27 cellular contexts compared by ENCODE assay signal in genomic region chr19:45128109-45128508, GRCh38. TPM values are rescaled to one million over a fixed set of nuclear protein-coding genes. Genes with fewer than 3 reads are reported as not detected.
"Had no signal": no experiment of that assay in that cellular context is flagged by ENCODE, and none has a peak within 500 bp of the region (broad histone marks: within the 10 kb centered on the region; RNA-seq: fewer than 3 reads in every experiment).

No MANE protein-coding gene starts in this region.

- H3K4me3 ChIP-seq: adrenal gland, skin epidermis, testis, transverse colon had no signal

- H3K27ac Mint-ChIP-seq: activated CD4-positive, alpha-beta memory T cell treated with anti-CD3 and anti-CD28 coated beads for 36 hours; activated naive CD8-positive, alpha-beta T cell treated with anti-CD3 and anti-CD28 coated beads for 36 hours; nephron; T-helper 17 cell had no signal

- DNase-seq: activated CD4-positive, alpha-beta memory T cell treated with anti-CD3 and anti-CD28 coated beads for 36 hours; activated CD4-positive, alpha-beta T cell treated with anti-CD3 and anti-CD28 coated beads for 48 hours; activated CD8-positive, alpha-beta memory T cell treated with anti-CD3 and anti-CD28 coated beads, Interleukin-2, amount 50 U/mL, for 48 hours; activated naive CD4-positive, alpha-beta T cell; activated naive CD8-positive, alpha-beta T cell treated with anti-CD3 and anti-CD28 coated beads for 36 hours; activated T-cell treated with anti-CD3 and anti-CD28 coated beads, Interleukin-2, amount 50 U/mL, for 48 hours; head of caudate nucleus; hippocampal formation; left cardiac atrium; mammary epithelial cell; stimulated activated CD4-positive, alpha-beta T cell treated with anti-CD3 and anti-CD28 coated beads, Interleukin-12 subunit alpha, Interleukin-12 subunit beta, amount 100 ng/mL, for 4 hours; stimulated activated CD4-positive, alpha-beta T cell treated with anti-CD3 and anti-CD28 coated beads, Interleukin-4, amount 100 ng/mL, for 1 hour; stimulated activated naive CD8-positive, alpha-beta T cell treated with anti-CD3 and anti-CD28 coated beads, Interleukin-15, Interleukin-2, amounts not matched to agents 100 U/mL and 50 U/mL, for 24 hours; T-helper 17 cell; T1000; testis; transverse colon; WERI-Rb-1 had no signal

- H3K27me3 Mint-ChIP-seq: activated CD4-positive, alpha-beta memory T cell treated with anti-CD3 and anti-CD28 coated beads for 36 hours; activated naive CD8-positive, alpha-beta T cell treated with anti-CD3 and anti-CD28 coated beads for 36 hours; T-helper 17 cell had no signal

- H3K27ac ChIP-seq: neutrophil, skin epidermis, testis, transverse colon, WERI-Rb-1 had no signal

- H3K36me3 ChIP-seq: adrenal gland, transverse colon, WERI-Rb-1 had no signal

- H3K4me3 Mint-ChIP-seq: activated CD4-positive, alpha-beta memory T cell treated with anti-CD3 and anti-CD28 coated beads for 36 hours; activated naive CD8-positive, alpha-beta T cell treated with anti-CD3 and anti-CD28 coated beads for 36 hours; nephron had no signal

- H3K9me3 ChIP-seq: adrenal gland, neutrophil, testis, transverse colon had no signal

- H3K4me1 ChIP-seq: testis had no signal

- H3K36me3 Mint-ChIP-seq: activated CD4-positive, alpha-beta memory T cell treated with anti-CD3 and anti-CD28 coated beads for 36 hours; activated naive CD8-positive, alpha-beta T cell treated with anti-CD3 and anti-CD28 coated beads for 36 hours had no signal

- H3K27me3 ChIP-seq: adrenal gland, neutrophil, testis, transverse colon had no signal

- H3K9me3 Mint-ChIP-seq: activated CD4-positive, alpha-beta memory T cell treated with anti-CD3 and anti-CD28 coated beads for 36 hours; activated naive CD8-positive, alpha-beta T cell treated with anti-CD3 and anti-CD28 coated beads for 36 hours; nephron had no signal

RNA-seq across cellular contexts. Expression of gene NKPD1, which starts 32.7 kb away (rescaled TPM):
- total RNA-seq: astrocyte, endothelial cell of umbilical vein, liver, posterior vena cava, sciatic nerve had no signal
